ENCODE assay signal across 1 cellular context in the genomic region with DNA sequence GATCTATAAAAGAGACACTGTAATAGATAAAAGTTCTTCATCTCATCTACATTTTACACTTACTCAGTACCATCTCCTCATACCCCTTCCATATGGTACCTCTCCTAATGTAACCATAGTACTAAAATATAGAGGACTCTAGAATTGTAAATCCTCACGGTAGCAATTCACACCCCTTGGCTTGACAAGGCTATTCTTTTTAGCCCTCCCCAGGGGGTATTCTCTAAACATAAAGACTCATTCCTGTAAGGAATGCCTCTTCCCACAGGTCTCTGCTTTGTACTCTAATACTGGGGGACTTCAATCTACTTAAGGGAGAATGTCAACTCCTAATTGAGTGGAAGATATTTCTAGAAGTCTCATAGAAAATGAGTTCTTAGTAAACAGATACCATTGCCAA.
TF ChIP-seq lines count a peak whose summit lies in the region.

No MANE protein-coding gene starts in this region.

TF ChIP-seq in SK-N-SH, 30 proteins besides CTCF, POLR2A, EP300 and RAD21 (continued from another document):
- TF ChIP-seq, protein P1, sequence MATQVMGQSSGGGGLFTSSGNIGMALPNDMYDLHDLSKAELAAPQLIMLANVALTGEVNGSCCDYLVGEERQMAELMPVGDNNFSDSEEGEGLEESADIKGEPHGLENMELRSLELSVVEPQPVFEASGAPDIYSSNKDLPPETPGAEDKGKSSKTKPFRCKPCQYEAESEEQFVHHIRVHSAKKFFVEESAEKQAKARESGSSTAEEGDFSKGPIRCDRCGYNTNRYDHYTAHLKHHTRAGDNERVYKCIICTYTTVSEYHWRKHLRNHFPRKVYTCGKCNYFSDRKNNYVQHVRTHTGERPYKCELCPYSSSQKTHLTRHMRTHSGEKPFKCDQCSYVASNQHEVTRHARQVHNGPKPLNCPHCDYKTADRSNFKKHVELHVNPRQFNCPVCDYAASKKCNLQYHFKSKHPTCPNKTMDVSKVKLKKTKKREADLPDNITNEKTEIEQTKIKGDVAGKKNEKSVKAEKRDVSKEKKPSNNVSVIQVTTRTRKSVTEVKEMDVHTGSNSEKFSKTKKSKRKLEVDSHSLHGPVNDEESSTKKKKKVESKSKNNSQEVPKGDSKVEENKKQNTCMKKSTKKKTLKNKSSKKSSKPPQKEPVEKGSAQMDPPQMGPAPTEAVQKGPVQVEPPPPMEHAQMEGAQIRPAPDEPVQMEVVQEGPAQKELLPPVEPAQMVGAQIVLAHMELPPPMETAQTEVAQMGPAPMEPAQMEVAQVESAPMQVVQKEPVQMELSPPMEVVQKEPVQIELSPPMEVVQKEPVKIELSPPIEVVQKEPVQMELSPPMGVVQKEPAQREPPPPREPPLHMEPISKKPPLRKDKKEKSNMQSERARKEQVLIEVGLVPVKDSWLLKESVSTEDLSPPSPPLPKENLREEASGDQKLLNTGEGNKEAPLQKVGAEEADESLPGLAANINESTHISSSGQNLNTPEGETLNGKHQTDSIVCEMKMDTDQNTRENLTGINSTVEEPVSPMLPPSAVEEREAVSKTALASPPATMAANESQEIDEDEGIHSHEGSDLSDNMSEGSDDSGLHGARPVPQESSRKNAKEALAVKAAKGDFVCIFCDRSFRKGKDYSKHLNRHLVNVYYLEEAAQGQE (IDR thresholded peaks at IDR 0.05; ENCODE audit: low read depth, low read length), result no peak
- TF ChIP-seq FOXM1 (IDR thresholded peaks at IDR 0.05; ENCODE audit: low read depth), result no peak
- no peak for TF ChIP-seq SMC3 (IDR thresholded peaks at IDR 0.05; ENCODE audit: low read depth, low read length)
- TF ChIP-seq YY1 (IDR thresholded peaks at IDR 0.05; ENCODE audit: low read depth), result no peak
- TF ChIP-seq GATA2 (CRISPR knock-in tag; IDR thresholded peaks at IDR 0.05), result no peak
- no peak for TF ChIP-seq FOXJ3 (CRISPR knock-in tag; IDR thresholded peaks at IDR 0.05)
- no peak for TF ChIP-seq TCF12 (IDR thresholded peaks at IDR 0.05)
